28 cellular contexts compared by ENCODE assay signal in genomic region chr9:86491634-86492266, GRCh38.
"Had no signal": no experiment of that assay in that cellular context is flagged by ENCODE, and none has a peak within 500 bp of the region (broad histone marks: within the 10 kb centered on the region; RNA-seq: fewer than 3 reads in every experiment).

No MANE protein-coding gene starts in this region.

- H3K9me3 ChIP-seq: colonic mucosa, esophagus squamous epithelium, heart left ventricle, lower lobe of right lung, neutrophil, pancreas, psoas muscle, right atrium auricular region, stomach, suprapubic skin, tibial nerve had no signal

- H3K36me3 Mint-ChIP-seq: activated naive CD8-positive, alpha-beta T cell treated with anti-CD3 and anti-CD28 coated beads for 36 hours; naive thymus-derived CD8-positive, alpha-beta T cell; stimulated activated effector memory CD8-positive, alpha-beta T cell treated with anti-CD3 and anti-CD28 coated beads, Interleukin-12 subunit alpha, Interleukin-12 subunit beta, amount 100 ng/mL, for 72 hours; T-cell had no signal

- H3K4me1 ChIP-seq: colonic mucosa, lower lobe of right lung, psoas muscle, right atrium auricular region, tibial nerve had no signal

- H3K27ac ChIP-seq: colonic mucosa, dorsolateral prefrontal cortex, esophagus squamous epithelium, heart left ventricle, lower lobe of right lung, neutrophil, pancreas, psoas muscle, right atrium auricular region, skin epidermis, stomach, suprapubic skin, tibial nerve had no signal

- ATAC-seq: activated T-cell treated with anti-CD3 and anti-CD28 coated beads, Interleukin-2, amount 50 U/mL, for 4 hours; heart left ventricle; left lobe of liver; lower lobe of right lung; naive thymus-derived CD8-positive, alpha-beta T cell; pancreas; psoas muscle; T-cell had no signal

- H3K4me3 Mint-ChIP-seq: activated naive CD8-positive, alpha-beta T cell treated with anti-CD3 and anti-CD28 coated beads for 36 hours; activated T-cell treated with anti-CD3 and anti-CD28 coated beads, Interleukin-2, amount 50 U/mL, for 4 hours; naive thymus-derived CD8-positive, alpha-beta T cell; stimulated activated effector memory CD8-positive, alpha-beta T cell treated with anti-CD3 and anti-CD28 coated beads, Interleukin-12 subunit alpha, Interleukin-12 subunit beta, amount 100 ng/mL, for 72 hours; T-cell; T-helper 2 cell treated with Interferon-gamma antibody and Interleukin-4, amounts not matched to agents 5 μg/mL and 100 μg/mL, for 36 hours had no signal

- H3K36me3 ChIP-seq: colonic mucosa, esophagus squamous epithelium, heart left ventricle, lower lobe of right lung, neutrophil, pancreas, right atrium auricular region, stomach, suprapubic skin, tibial nerve had no signal

- H3K27ac Mint-ChIP-seq: activated naive CD8-positive, alpha-beta T cell treated with anti-CD3 and anti-CD28 coated beads for 36 hours; naive thymus-derived CD8-positive, alpha-beta T cell; stimulated activated effector memory CD8-positive, alpha-beta T cell treated with anti-CD3 and anti-CD28 coated beads, Interleukin-12 subunit alpha, Interleukin-12 subunit beta, amount 100 ng/mL, for 72 hours; T-cell; T-helper 2 cell treated with Interferon-gamma antibody and Interleukin-4, amounts not matched to agents 5 μg/mL and 100 μg/mL, for 36 hours had no signal

- DNase-seq: activated CD4-positive, alpha-beta T cell treated with anti-CD3 and anti-CD28 coated beads for 1 hour; activated CD8-positive, alpha-beta memory T cell treated with anti-CD3 and anti-CD28 coated beads for 24 hours; activated CD8-positive, alpha-beta memory T cell treated with anti-CD3 and anti-CD28 coated beads, Interleukin-2, amount 50 U/mL, for 4 hours; activated naive CD4-positive, alpha-beta T cell treated with Interleukin-2 at 50 U/mL for 16 hours; activated naive CD8-positive, alpha-beta T cell treated with anti-CD3 and anti-CD28 coated beads for 36 hours; activated T-cell treated with anti-CD3 and anti-CD28 coated beads, Interleukin-2, amount 50 U/mL, for 4 hours; colonic mucosa; dorsolateral prefrontal cortex; esophagus squamous epithelium; heart left ventricle; lower lobe of right lung; naive thymus-derived CD8-positive, alpha-beta T cell; pancreas; psoas muscle; stimulated activated CD4-positive, alpha-beta T cell treated with anti-CD3 and anti-CD28 coated beads, Interleukin-2, amount 100 ng/mL, for 24 hours; stomach; T-cell had no signal

- H3K27me3 ChIP-seq: colonic mucosa, dorsolateral prefrontal cortex, esophagus squamous epithelium, heart left ventricle, neutrophil, pancreas, right atrium auricular region, stomach, suprapubic skin, tibial nerve had no signal

- H3K4me1 Mint-ChIP-seq: activated naive CD8-positive, alpha-beta T cell treated with anti-CD3 and anti-CD28 coated beads for 36 hours; naive thymus-derived CD8-positive, alpha-beta T cell; stimulated activated effector memory CD8-positive, alpha-beta T cell treated with anti-CD3 and anti-CD28 coated beads, Interleukin-12 subunit alpha, Interleukin-12 subunit beta, amount 100 ng/mL, for 72 hours; T-cell had no signal

- H3K4me3 ChIP-seq: colonic mucosa, dorsolateral prefrontal cortex, esophagus squamous epithelium, heart left ventricle, lower lobe of right lung, pancreas, psoas muscle, right atrium auricular region, skin epidermis, stomach, suprapubic skin, tibial nerve had no signal

- FAIRE-seq: bronchial epithelial cell, pancreas, TTC549, urothelium cell line had no signal

- H3K9me3 Mint-ChIP-seq: activated naive CD8-positive, alpha-beta T cell treated with anti-CD3 and anti-CD28 coated beads for 36 hours; activated T-cell treated with anti-CD3 and anti-CD28 coated beads, Interleukin-2, amount 50 U/mL, for 4 hours; naive thymus-derived CD8-positive, alpha-beta T cell; stimulated activated effector memory CD8-positive, alpha-beta T cell treated with anti-CD3 and anti-CD28 coated beads, Interleukin-12 subunit alpha, Interleukin-12 subunit beta, amount 100 ng/mL, for 72 hours; T-cell; T-helper 2 cell treated with Interferon-gamma antibody and Interleukin-4, amounts not matched to agents 5 μg/mL and 100 μg/mL, for 36 hours had no signal
